ENCODE assay signal across 32 cellular contexts in the genomic region with DNA sequence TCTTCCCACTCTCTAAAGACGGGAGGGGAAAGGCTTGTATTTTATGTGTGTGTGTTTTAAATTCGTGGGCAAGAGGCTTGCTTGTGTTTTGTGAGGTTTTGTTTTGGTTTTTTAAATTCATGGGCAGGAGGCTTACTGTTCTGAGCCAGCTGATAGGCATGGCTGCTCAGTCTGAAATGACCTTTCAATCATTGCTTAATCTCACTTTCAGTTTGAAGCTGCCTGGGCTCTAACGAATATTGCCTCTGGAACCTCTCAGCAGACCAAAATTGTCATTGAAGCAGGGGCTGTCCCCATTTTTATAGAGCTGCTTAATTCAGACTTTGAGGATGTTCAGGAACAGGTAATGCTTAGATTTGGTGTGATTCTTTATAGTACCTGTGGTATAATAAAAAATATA. TPM values are rescaled to one million over a fixed set of nuclear protein-coding genes. Genes with fewer than 3 reads are reported as not detected.
DNase-seq lines count a peak whose midpoint lies in the region; ATAC-seq and TF ChIP-seq lines count a peak whose summit lies in the region.
"Had no signal": no experiment of that assay in that cellular context is flagged by ENCODE, and none has a peak within 500 bp of the region (broad histone marks: within the 10 kb centered on the region; RNA-seq: fewer than 3 reads in every experiment).

No MANE protein-coding gene starts in this region.

- peaks cover 11% of the 10 kb centered on the region for H3K4me1 Mint-ChIP-seq in activated T-cell treated with anti-CD3 and anti-CD28 coated beads, Interleukin-2, amount 50 U/mL, for 24 hours (ENCODE audit: low read depth)
- peaks cover 10% of the 10 kb centered on the region for H3K4me1 Mint-ChIP-seq in activated naive CD8-positive, alpha-beta T cell treated with anti-CD3 and anti-CD28 coated beads for 36 hours
- H3K4me1 Mint-ChIP-seq in stimulated activated naive CD8-positive, alpha-beta T cell treated with anti-CD3 and anti-CD28 coated beads, Interleukin-15, Interleukin-2, amounts not matched to agents 100 ng/mL and 50 ng/mL, for 24 hours (ENCODE audit: low read depth) = peaks cover 10% of the 10 kb centered on the region
- no peaks in the 10 kb centered on the region for H3K4me1 Mint-ChIP-seq in type B pancreatic cell (ENCODE audit: unreplicated experiment)
- H3K4me1 Mint-ChIP-seq: activated naive CD4-positive, alpha-beta T cell treated with anti-CD3 and anti-CD28 coated beads, Interleukin-2, amount 10 ng/mL, durations not matched to agents 7 days and 5 days; mesothelial cell of epicardium had no signal

- no peaks in the 10 kb centered on the region for H3K27me3 Mint-ChIP-seq in activated T-cell treated with anti-CD3 and anti-CD28 coated beads, Interleukin-2, amount 50 U/mL, for 24 hours
- no peaks in the 10 kb centered on the region for H3K27me3 Mint-ChIP-seq in activated naive CD8-positive, alpha-beta T cell treated with anti-CD3 and anti-CD28 coated beads for 36 hours
- no peaks in the 10 kb centered on the region for H3K27me3 Mint-ChIP-seq in stimulated activated naive CD8-positive, alpha-beta T cell treated with anti-CD3 and anti-CD28 coated beads, Interleukin-15, Interleukin-2, amounts not matched to agents 100 ng/mL and 50 ng/mL, for 24 hours
- H3K27me3 Mint-ChIP-seq in type B pancreatic cell = no peaks in the 10 kb centered on the region
- H3K27me3 Mint-ChIP-seq: activated naive CD4-positive, alpha-beta T cell treated with anti-CD3 and anti-CD28 coated beads, Interleukin-2, amount 10 ng/mL, durations not matched to agents 7 days and 5 days; naive B cell had no signal

- peak overlapping the region; percentile 81 for H3K27ac Mint-ChIP-seq in activated T-cell treated with anti-CD3 and anti-CD28 coated beads, Interleukin-2, amount 50 U/mL, for 24 hours
- peak overlapping the region; percentile 66 for H3K27ac Mint-ChIP-seq in activated naive CD8-positive, alpha-beta T cell treated with anti-CD3 and anti-CD28 coated beads for 36 hours
- peak overlapping the region; percentile 11 for H3K27ac Mint-ChIP-seq in stimulated activated naive CD8-positive, alpha-beta T cell treated with anti-CD3 and anti-CD28 coated beads, Interleukin-15, Interleukin-2, amounts not matched to agents 100 ng/mL and 50 ng/mL, for 24 hours
- H3K27ac Mint-ChIP-seq in type B pancreatic cell = no peak overlapping the region
- H3K27ac Mint-ChIP-seq: activated naive CD4-positive, alpha-beta T cell treated with anti-CD3 and anti-CD28 coated beads, Interleukin-2, amount 10 ng/mL, durations not matched to agents 7 days and 5 days; mesothelial cell of epicardium; naive B cell had no signal

- TF ChIP-seq RAD21 in SK-N-SH (IDR thresholded peaks at IDR 0.05; ENCODE audit: low read length) = no peak

- H3K4me1 ChIP-seq in vagina (no peaks in the 10 kb centered on the region), SK-N-SH (ENCODE audit: control insufficient read depth in 1 of 2, insufficient read depth in 2 of 2, low read depth in 1 of 2, low read length in 1 of 2) (no peaks in the 10 kb centered on the region)
- H3K4me1 ChIP-seq: BLaER1, Peyer's patch, prostate gland, transverse colon had no signal

- H3K4me3 ChIP-seq in vagina (no peak overlapping the region), SK-N-SH (ENCODE audit: low read depth in 2 of 2, low read length in 1 of 2) (no peak overlapping the region)
- H3K4me3 ChIP-seq: BLaER1, GM23248, Peyer's patch, prostate gland, transverse colon had no signal

- H3K9me3 ChIP-seq in vagina (no peaks in the 10 kb centered on the region), SK-N-SH (no peaks in the 10 kb centered on the region)
- H3K9me3 ChIP-seq: BLaER1, Peyer's patch, prostate gland, transverse colon had no signal

- no peak overlapping the region for H3K27ac ChIP-seq in vagina
- no peak overlapping the region for H3K27ac ChIP-seq in SK-N-SH (ENCODE audit: low read depth in 2 of 2, low read length in 1 of 2)
- H3K27ac ChIP-seq: BLaER1, GM23248, Peyer's patch, prostate gland, transverse colon, WERI-Rb-1 had no signal

- no peaks in the 10 kb centered on the region for H3K27me3 ChIP-seq in vagina
- no peaks in the 10 kb centered on the region for H3K27me3 ChIP-seq in SK-N-SH (ENCODE audit: insufficient read depth)
- H3K27me3 ChIP-seq: BLaER1, Peyer's patch, transverse colon had no signal

- ATAC-seq in HG03108 (IDR thresholded peaks at IDR 0.05; ENCODE audit: unreplicated experiment) = peak; percentile 63

- H3K9me3 Mint-ChIP-seq in activated T-cell treated with anti-CD3 and anti-CD28 coated beads, Interleukin-2, amount 50 U/mL, for 24 hours = no peaks in the 10 kb centered on the region
- H3K9me3 Mint-ChIP-seq in activated naive CD8-positive, alpha-beta T cell treated with anti-CD3 and anti-CD28 coated beads for 36 hours = no peaks in the 10 kb centered on the region
- no peaks in the 10 kb centered on the region for H3K9me3 Mint-ChIP-seq in stimulated activated naive CD8-positive, alpha-beta T cell treated with anti-CD3 and anti-CD28 coated beads, Interleukin-15, Interleukin-2, amounts not matched to agents 100 ng/mL and 50 ng/mL, for 24 hours
- no peaks in the 10 kb centered on the region for H3K9me3 Mint-ChIP-seq in type B pancreatic cell
- H3K9me3 Mint-ChIP-seq: activated naive CD4-positive, alpha-beta T cell treated with anti-CD3 and anti-CD28 coated beads, Interleukin-2, amount 10 ng/mL, durations not matched to agents 7 days and 5 days; mesothelial cell of epicardium; naive B cell had no signal

- intact Hi-C loops in vagina (cut with DNase I) = no loop called here

- POLR2A ChIA-PET in SK-N-SH (lab: Yijun Ruan, JAX) = no interaction called here

- H2AFZ ChIP-seq in SK-N-SH (ENCODE audit: low read depth) = no peak overlapping the region
- H2AFZ ChIP-seq: GM23248 had no signal

- H3K36me3 Mint-ChIP-seq in activated T-cell treated with anti-CD3 and anti-CD28 coated beads, Interleukin-2, amount 50 U/mL, for 24 hours (ENCODE audit: low read depth) = peaks cover 95% of the 10 kb centered on the region
- H3K36me3 Mint-ChIP-seq in activated naive CD8-positive, alpha-beta T cell treated with anti-CD3 and anti-CD28 coated beads for 36 hours = peaks cover 36% of the 10 kb centered on the region
- peaks cover 71% of the 10 kb centered on the region for H3K36me3 Mint-ChIP-seq in stimulated activated naive CD8-positive, alpha-beta T cell treated with anti-CD3 and anti-CD28 coated beads, Interleukin-15, Interleukin-2, amounts not matched to agents 100 ng/mL and 50 ng/mL, for 24 hours (ENCODE audit: low read depth)
- H3K36me3 Mint-ChIP-seq in type B pancreatic cell = peaks cover 38% of the 10 kb centered on the region

- peaks cover 4 to 92% of the 10 kb centered on the region in 2 donors for H3K36me3 ChIP-seq in vagina
- peaks cover 59 to 85% of the 10 kb centered on the region in 2 experiments for H3K36me3 ChIP-seq in SK-N-SH (replicated peaks in 1 of 2; ENCODE audit: control insufficient read depth in 1 of 2, insufficient read depth in 2 of 2, low read length in 1 of 2)

- WGBS in SK-N-SH (ENCODE audit: low lambda C conversion rate) = 90% methylated on average over 3 of the region's 3 CpGs

- H3K4me3 Mint-ChIP-seq in activated T-cell treated with anti-CD3 and anti-CD28 coated beads, Interleukin-2, amount 50 U/mL, for 24 hours = no peak overlapping the region
- no peak overlapping the region for H3K4me3 Mint-ChIP-seq in activated naive CD8-positive, alpha-beta T cell treated with anti-CD3 and anti-CD28 coated beads for 36 hours
- H3K4me3 Mint-ChIP-seq in stimulated activated naive CD8-positive, alpha-beta T cell treated with anti-CD3 and anti-CD28 coated beads, Interleukin-15, Interleukin-2, amounts not matched to agents 100 ng/mL and 50 ng/mL, for 24 hours = no peak overlapping the region
- H3K4me3 Mint-ChIP-seq in type B pancreatic cell = no peak overlapping the region
- H3K4me3 Mint-ChIP-seq: activated naive CD4-positive, alpha-beta T cell treated with anti-CD3 and anti-CD28 coated beads, Interleukin-2, amount 10 ng/mL, durations not matched to agents 7 days and 5 days; mesothelial cell of epicardium; naive B cell had no signal

- no peaks in the 10 kb centered on the region for H4K20me1 ChIP-seq in SK-N-SH (ENCODE audit: insufficient read depth)

- no peak overlapping the region for H3K9ac ChIP-seq in SK-N-SH
- H3K9ac ChIP-seq: BLaER1, GM23248 had no signal

- no peak for TF ChIP-seq POLR2A in vagina (IDR thresholded peaks at IDR 0.05)

- TF ChIP-seq CTCF in vagina (IDR thresholded peaks at IDR 0.05) = no peak
- no peak for TF ChIP-seq CTCF in SK-N-SH (IDR thresholded peaks at IDR 0.05)
- TF ChIP-seq CTCF in type B pancreatic cell (conservative IDR thresholded peaks at IDR 0.05) = no peak

- peaks cover 16% of the 10 kb centered on the region; the same call in 1 of the 2 replicates for H3K79me2 ChIP-seq in SK-N-SH (ENCODE audit: insufficient read depth)

- no peaks in the 10 kb centered on the region for H3F3A ChIP-seq in SK-N-SH (replicated peaks; ENCODE audit: insufficient read depth)

- TF ChIP-seq EP300 in SK-N-SH (IDR thresholded peaks at IDR 0.05; ENCODE audit: borderline replicate concordance in 1 of 2, low read depth in 1 of 2, low read length in 1 of 2) = no peak

- CTCF ChIA-PET in SK-N-SH (lab: Yijun Ruan, JAX) = no interaction called here

- H3K4me2 ChIP-seq in SK-N-SH = no peak overlapping the region
- H3K4me2 ChIP-seq: BLaER1 had no signal

- H3K9me2 ChIP-seq in SK-N-SH = no peaks in the 10 kb centered on the region

- no peak for DNase-seq in activated T-cell treated with anti-CD3 and anti-CD28 coated beads, Interleukin-2, amount 50 U/mL, for 24 hours
- no peak for DNase-seq in activated T-cell treated with anti-CD3 and anti-CD28 coated beads, Interleukin-2, amount 50 U/mL, for 48 hours
- DNase-seq in activated naive CD8-positive, alpha-beta T cell treated with anti-CD3 and anti-CD28 coated beads for 36 hours = no peak
- DNase-seq in vagina (ENCODE audit: extremely low spot score in 2 of 2) (no peak), SK-N-SH (no peak), type B pancreatic cell (ENCODE audit: extremely low spot score, unreplicated experiment) (no peak)
- DNase-seq: activated CD4-positive, alpha-beta T cell treated with anti-CD3 and anti-CD28 coated beads, Interleukin-2, amount 50 U/mL, for 4 hours; activated naive CD4-positive, alpha-beta T cell treated with anti-CD3 and anti-CD28 coated beads, Interleukin-2, amount 10 ng/mL, durations not matched to agents 7 days and 5 days; anterior cingulate cortex; effector CD8-positive, alpha-beta T cell; erythroblast; GM23248; islet precursor cell; naive B cell; NCI-H1105; NCI-H2029; NCI-H526 treated with DMSO at 0.1 percent for 48 hours; Peyer's patch; SHP77 treated with DMSO at 0.1 percent for 48 hours; SW 1271; T1000; transverse colon; WERI-Rb-1 had no signal

RNA-seq across cellular contexts. Expression of a gene that starts 20.3 kb away (rescaled TPM):
- total RNA-seq in activated naive CD8-positive, alpha-beta T cell treated with anti-CD3 and anti-CD28 coated beads for 36 hours = 10 to 100 TPM; 84.0 to 84.4 TPM
- total RNA-seq in vagina (45.7 TPM), type B pancreatic cell (ENCODE audit: low replicate concordance) (54.0 and 60.4 TPM in 2 replicates)
- polyA plus RNA-seq in SK-N-SH (2012; rRNA removed) = 26.4 and 32.7 TPM in 2 replicates
- polyA plus RNA-seq in SK-N-SH (2012; cell fraction: cytosol; rRNA removed) = 22.8 and 28.0 TPM in 2 replicates
- polyA plus RNA-seq in SK-N-SH (2012; cell fraction: nucleus; rRNA removed) = 51.9 and 62.6 TPM in 2 replicates

RNA-seq across cellular contexts. Expression of a gene that starts 41.2 kb away (rescaled TPM):
- total RNA-seq in activated naive CD8-positive, alpha-beta T cell treated with anti-CD3 and anti-CD28 coated beads for 36 hours = 10 to 100 TPM; 29.0 to 29.1 TPM
- 2.9 TPM for total RNA-seq in vagina
- 18.8 and 26.3 TPM in 2 replicates for polyA plus RNA-seq in SK-N-SH (2012; rRNA removed)
- polyA plus RNA-seq in SK-N-SH (2012; cell fraction: cytosol; rRNA removed) = 17.7 and 20.0 TPM in 2 replicates
- polyA plus RNA-seq in SK-N-SH (2012; cell fraction: nucleus; rRNA removed) = 15.6 and 22.9 TPM in 2 replicates
- total RNA-seq in type B pancreatic cell (ENCODE audit: low replicate concordance) = 15.8 and 19.6 TPM in 2 replicates

RNA-seq across cellular contexts. Expression of a gene that starts 46.3 kb away (rescaled TPM):
- 1 to 10 TPM; 4.8 to 5.0 TPM for total RNA-seq in activated naive CD8-positive, alpha-beta T cell treated with anti-CD3 and anti-CD28 coated beads for 36 hours
- total RNA-seq in vagina (not detected), type B pancreatic cell (ENCODE audit: low replicate concordance) (4.3 and 4.7 TPM in 2 replicates)
- polyA plus RNA-seq in SK-N-SH (2012; rRNA removed) = 2.4 and 2.9 TPM in 2 replicates
- 1.5 and 2.3 TPM in 2 replicates for polyA plus RNA-seq in SK-N-SH (2012; cell fraction: cytosol; rRNA removed)
- polyA plus RNA-seq in SK-N-SH (2012; cell fraction: nucleus; rRNA removed) = 2.9 and 3.6 TPM in 2 replicates

RNA-seq across cellular contexts. Expression of a gene that starts 49.7 kb away (rescaled TPM):
- not detected for total RNA-seq in activated naive CD8-positive, alpha-beta T cell treated with anti-CD3 and anti-CD28 coated beads for 36 hours
- not detected for total RNA-seq in vagina
- polyA plus RNA-seq in SK-N-SH (2012; rRNA removed) = not detected in 2 replicates
- polyA plus RNA-seq in SK-N-SH (2012; cell fraction: cytosol; rRNA removed) = not detected in 2 replicates
- polyA plus RNA-seq in SK-N-SH (2012; cell fraction: nucleus; rRNA removed) = 0.05 TPM in 1 of 2 replicates, not detected in the other
- total RNA-seq in type B pancreatic cell (ENCODE audit: low replicate concordance) = not detected in 2 replicates
- total RNA-seq: bronchial epithelial cell, fibroblast of villous mesenchyme, GM23248, lower leg skin, M059J, mesothelial cell of epicardium, prostate gland, transverse colon had no signal

RNA-seq across cellular contexts. Expression of a gene that starts 51.3 kb away (rescaled TPM):
- 10 to 100 TPM; 85.3 to 88.3 TPM for total RNA-seq in activated naive CD8-positive, alpha-beta T cell treated with anti-CD3 and anti-CD28 coated beads for 36 hours
- 28.7 TPM for total RNA-seq in vagina
- polyA plus RNA-seq in SK-N-SH (2012; rRNA removed) = 13.1 and 18.4 TPM in 2 replicates
- 15.6 and 16.1 TPM in 2 replicates for polyA plus RNA-seq in SK-N-SH (2012; cell fraction: cytosol; rRNA removed)
- polyA plus RNA-seq in SK-N-SH (2012; cell fraction: nucleus; rRNA removed) = 13.7 and 17.3 TPM in 2 replicates
- total RNA-seq in type B pancreatic cell (ENCODE audit: low replicate concordance) = 76.2 and 85.1 TPM in 2 replicates
